ENCODE assay signal across 18 cellular contexts in genomic region chr3:34678580-34678979, GRCh38.
"Had no signal": no experiment of that assay in that cellular context is flagged by ENCODE, and none has a peak within 500 bp of the region (broad histone marks: within the 10 kb centered on the region; RNA-seq: fewer than 3 reads in every experiment).

No MANE protein-coding gene starts in this region.

- H3K27ac ChIP-seq: colonic mucosa, foreskin keratinocyte, left ventricle myocardium inferior, neutrophil, psoas muscle, testis, tibial nerve had no signal

- H3K36me3 ChIP-seq: colonic mucosa, left ventricle myocardium inferior, neutrophil, tibial nerve had no signal

- H3K27me3 ChIP-seq: colonic mucosa, foreskin keratinocyte, neutrophil, testis, tibial nerve had no signal

- H3K4me3 ChIP-seq: colonic mucosa, left ventricle myocardium inferior, lung, psoas muscle, testis, tibial nerve had no signal

- H3K4me1 ChIP-seq: colonic mucosa, foreskin keratinocyte, psoas muscle, tibial nerve had no signal

- DNase-seq: colonic mucosa; dermis blood vessel endothelial cell; foreskin keratinocyte; hippocampal formation; left ventricle myocardium inferior; mesenchymal stem cell; naive thymus-derived CD4-positive, alpha-beta T cell; psoas muscle; retina; stimulated activated CD4-positive, alpha-beta T cell treated with anti-CD3 and anti-CD28 coated beads, Interleukin-2, amount 100 ng/mL, for 24 hours; stimulated activated CD4-positive, alpha-beta T cell treated with anti-CD3 and anti-CD28 coated beads, Interleukin-4, amount 100 ng/mL, for 4 hours; stimulated activated naive B cell treated with anti-CD40 and anti-IgM and Interleukin-4, amounts not matched to agents 10 μg/mL and 1 μg/mL and 100 μg/mL, for 72 hours; stimulated activated naive CD8-positive, alpha-beta T cell treated with anti-CD3 and anti-CD28 coated beads, Interleukin-15, amount 100 ng/mL, for 72 hours; testis had no signal

- ATAC-seq: foreskin keratinocyte; naive thymus-derived CD4-positive, alpha-beta T cell; psoas muscle; sciatic nerve; stimulated activated naive B cell treated with anti-CD40 and anti-IgM and Interleukin-4, amounts not matched to agents 10 μg/mL and 1 μg/mL and 100 μg/mL, for 72 hours; stimulated activated naive CD8-positive, alpha-beta T cell treated with anti-CD3 and anti-CD28 coated beads, Interleukin-15, amount 100 ng/mL, for 72 hours had no signal

- H3K9me3 ChIP-seq: colonic mucosa, left ventricle myocardium inferior, neutrophil, psoas muscle, testis, tibial nerve had no signal
